8 cellular contexts compared by ENCODE assay signal in the genomic region with DNA sequence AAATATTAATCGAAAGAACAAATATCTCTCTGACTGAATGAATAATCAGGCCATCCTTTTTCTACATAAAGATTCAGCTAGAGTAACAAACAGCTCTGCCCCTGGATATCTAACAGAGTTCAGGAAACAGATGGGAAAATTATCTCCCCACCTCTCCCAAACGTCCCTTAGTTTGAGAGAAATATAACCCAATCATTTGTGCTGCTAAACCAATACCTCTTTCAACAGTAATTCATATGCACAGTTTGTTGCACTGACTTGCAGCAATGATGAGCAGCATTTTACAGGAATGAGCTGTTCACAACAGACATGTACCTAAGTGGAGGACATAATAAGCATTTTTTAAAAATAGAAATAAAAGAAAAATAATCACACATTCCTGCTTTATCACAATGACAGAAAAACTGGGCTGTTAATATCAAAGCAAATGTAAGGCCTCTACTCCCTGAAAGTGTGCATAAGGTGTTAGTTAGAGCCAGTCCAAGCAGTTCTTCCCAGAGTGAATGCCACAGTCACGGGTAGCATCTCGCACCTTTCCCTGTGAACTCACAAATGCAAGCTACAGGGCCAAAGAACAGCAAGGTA. TPM values are rescaled to one million over a fixed set of nuclear protein-coding genes. Genes with fewer than 3 reads are reported as not detected.
DNase-seq lines count a peak whose midpoint lies in the region; ATAC-seq and TF ChIP-seq lines count a peak whose summit lies in the region.

No MANE protein-coding gene starts in this region.

- TF ChIP-seq CTCF in astrocyte of the spinal cord (IDR thresholded peaks at IDR 0.05; ENCODE audit: low read depth, low read length), result no peak
- no peak for TF ChIP-seq CTCF in liver (IDR thresholded peaks at IDR 0.05; ENCODE audit: low read depth, low read length, missing input control)
- no peak for TF ChIP-seq CTCF in transverse colon (IDR thresholded peaks at IDR 0.05)

- TF ChIP-seq POLR2A in transverse colon (IDR thresholded peaks at IDR 0.05), result no peak

- peaks cover 2 to 30% (median 19%) of the 10 kb centered on the region in 4 donors for H3K4me1 ChIP-seq in liver (ENCODE audit: control insufficient read depth in 4 of 4, insufficient read depth in 4 of 4, low read length in 3 of 4)
- peaks cover 15 to 53% (median 23%) of the 10 kb centered on the region in 4 donors for H3K4me1 ChIP-seq in transverse colon

- H3K4me3 ChIP-seq in astrocyte of the spinal cord (ENCODE audit: low read depth, low read length), result peak overlapping the region; percentile 95
- H3K4me3 ChIP-seq in liver (ENCODE audit: low read depth in 1 of 3, low read length in 3 of 3), result peak overlapping the region; percentile 62 to 94 (median 93)
- peak overlapping the region; percentile 0 to 85 (median 77) for H3K4me3 ChIP-seq in transverse colon

- in situ Hi-C loops in astrocyte of the spinal cord (cut with HindIII; ENCODE audit: low sequenced_read_pairs) (no loop called here), transverse colon (cut with MboI; ENCODE audit: low pct_ligation_motif_present in 1 of 4, low pct_unique_long_range_greater_than_20kb in 1 of 4, low sequenced_read_pairs in 3 of 4) (loop anchor here in 2 of 4 donors (10.0 to 25.0 kb wide), 3 partner anchors 65 to 337 kb away; no protein-coding TSS in a partner anchor)

- DNase-seq in activated naive CD4-positive, alpha-beta T cell treated with anti-CD3 and anti-CD28 coated beads, Interleukin-2, amount 10 ng/mL, durations not matched to agents 7 days and 5 days, result no peak
- DNase-seq in activated naive CD4-positive, alpha-beta T cell treated with anti-CD3 and anti-CD28 coated beads, Interleukin-2, amount 50 U/mL, for 72 hours (ENCODE audit: low spot score in 2 of 2), result no peak
- DNase-seq in astrocyte of the spinal cord (ENCODE audit: low read depth, low spot score) (no peak), transverse colon (no peak), NCI-H1105 treated with DMSO at 0.1 percent for 48 hours (lab: John Stamatoyannopoulos, UW) (no peak), epidermal melanocyte (ENCODE audit: insufficient read length, low spot score) (no peak), AG20443 (ENCODE audit: low spot score) (no peak)

- H3K9me3 ChIP-seq in liver (ENCODE audit: control insufficient read depth in 4 of 4, low read length in 3 of 4), result no peaks in the 10 kb centered on the region
- no peaks in the 10 kb centered on the region for H3K9me3 ChIP-seq in transverse colon

- no peak overlapping the region for H3K27ac Mint-ChIP-seq in activated naive CD4-positive, alpha-beta T cell treated with anti-CD3 and anti-CD28 coated beads, Interleukin-2, amount 10 ng/mL, durations not matched to agents 7 days and 5 days
- H3K27ac Mint-ChIP-seq in activated naive CD4-positive, alpha-beta T cell treated with anti-CD3 and anti-CD28 coated beads, Interleukin-2, amount 50 U/mL, for 72 hours, result peak overlapping the region in 1 of 2 donors; percentile 94

- no peak for ATAC-seq in activated naive CD4-positive, alpha-beta T cell treated with anti-CD3 and anti-CD28 coated beads, Interleukin-2, amount 50 U/mL, for 72 hours

- H3K27ac ChIP-seq in liver (ENCODE audit: low read depth in 1 of 2, low read length in 2 of 2), result peak overlapping the region; percentile 97 to 98
- H3K27ac ChIP-seq in transverse colon, result peak overlapping the region; percentile 94 to 99 (median 96)

- 36% methylated on average over 4 of the region's 4 CpGs for WGBS in liver
- 52 to 54% methylated on average over 2 to 4 of the region's 4 CpGs for WGBS in transverse colon (ENCODE audit: low coverage in 1 of 2), 2 donors

- no peaks in the 10 kb centered on the region for H3K36me3 ChIP-seq in liver (ENCODE audit: control insufficient read depth in 4 of 4, insufficient read depth in 3 of 4, low read depth in 1 of 4, low read length in 3 of 4)
- H3K36me3 ChIP-seq in transverse colon, result no peaks in the 10 kb centered on the region

- intact Hi-C loops in transverse colon (cut with DNase I; ENCODE audit: low total_unique reads), result loop anchor here (5.0 kb wide), 1 partner anchor 82 kb away; no protein-coding TSS in a partner anchor

- peak overlapping the region; percentile 93 for H3K4me3 Mint-ChIP-seq in activated naive CD4-positive, alpha-beta T cell treated with anti-CD3 and anti-CD28 coated beads, Interleukin-2, amount 10 ng/mL, durations not matched to agents 7 days and 5 days

- no peaks in the 10 kb centered on the region for H3K27me3 Mint-ChIP-seq in activated naive CD4-positive, alpha-beta T cell treated with anti-CD3 and anti-CD28 coated beads, Interleukin-2, amount 10 ng/mL, durations not matched to agents 7 days and 5 days

- TF ChIP-seq RAD21 in liver (IDR thresholded peaks at IDR 0.05), result no peak

- H3K36me3 Mint-ChIP-seq in activated naive CD4-positive, alpha-beta T cell treated with anti-CD3 and anti-CD28 coated beads, Interleukin-2, amount 10 ng/mL, durations not matched to agents 7 days and 5 days, result peaks cover 18% of the 10 kb centered on the region
- H3K36me3 Mint-ChIP-seq in activated naive CD4-positive, alpha-beta T cell treated with anti-CD3 and anti-CD28 coated beads, Interleukin-2, amount 50 U/mL, for 72 hours, result peaks cover 17 to 18% of the 10 kb centered on the region in 2 donors

- H3K9ac ChIP-seq in liver (ENCODE audit: low read depth in 1 of 2, low read length in 2 of 2), result peak overlapping the region; percentile 5 to 43

- H3K9me3 Mint-ChIP-seq in activated naive CD4-positive, alpha-beta T cell treated with anti-CD3 and anti-CD28 coated beads, Interleukin-2, amount 10 ng/mL, durations not matched to agents 7 days and 5 days, result no peaks in the 10 kb centered on the region
- H3K9me3 Mint-ChIP-seq in activated naive CD4-positive, alpha-beta T cell treated with anti-CD3 and anti-CD28 coated beads, Interleukin-2, amount 50 U/mL, for 72 hours, result no peaks in the 10 kb centered on the region

- peaks cover 53% of the 10 kb centered on the region for H3K4me1 Mint-ChIP-seq in activated naive CD4-positive, alpha-beta T cell treated with anti-CD3 and anti-CD28 coated beads, Interleukin-2, amount 10 ng/mL, durations not matched to agents 7 days and 5 days

- CTCF ChIA-PET in activated naive CD4-positive, alpha-beta T cell treated with anti-CD3 and anti-CD28 coated beads, Interleukin-2, amount 10 ng/mL, durations not matched to agents 7 days and 5 days (lab: Charles Lee), result interaction anchor here (1.5 to 3.0 kb wide), 2 partner anchors 79 to 96 kb away, joined by 3 to 14 read pairs; no protein-coding TSS in a partner anchor

- H3K27me3 ChIP-seq in liver (ENCODE audit: control insufficient read depth in 4 of 4, insufficient read depth in 4 of 4, low read length in 3 of 4), result no peaks in the 10 kb centered on the region
- no peaks in the 10 kb centered on the region for H3K27me3 ChIP-seq in transverse colon

- TF ChIP-seq EP300 in transverse colon (IDR thresholded peaks at IDR 0.05; ENCODE audit: low read depth), result no peak

TF ChIP-seq in liver, 16 proteins besides CTCF, POLR2A, EP300 and RAD21:
- TF ChIP-seq, protein P1, sequence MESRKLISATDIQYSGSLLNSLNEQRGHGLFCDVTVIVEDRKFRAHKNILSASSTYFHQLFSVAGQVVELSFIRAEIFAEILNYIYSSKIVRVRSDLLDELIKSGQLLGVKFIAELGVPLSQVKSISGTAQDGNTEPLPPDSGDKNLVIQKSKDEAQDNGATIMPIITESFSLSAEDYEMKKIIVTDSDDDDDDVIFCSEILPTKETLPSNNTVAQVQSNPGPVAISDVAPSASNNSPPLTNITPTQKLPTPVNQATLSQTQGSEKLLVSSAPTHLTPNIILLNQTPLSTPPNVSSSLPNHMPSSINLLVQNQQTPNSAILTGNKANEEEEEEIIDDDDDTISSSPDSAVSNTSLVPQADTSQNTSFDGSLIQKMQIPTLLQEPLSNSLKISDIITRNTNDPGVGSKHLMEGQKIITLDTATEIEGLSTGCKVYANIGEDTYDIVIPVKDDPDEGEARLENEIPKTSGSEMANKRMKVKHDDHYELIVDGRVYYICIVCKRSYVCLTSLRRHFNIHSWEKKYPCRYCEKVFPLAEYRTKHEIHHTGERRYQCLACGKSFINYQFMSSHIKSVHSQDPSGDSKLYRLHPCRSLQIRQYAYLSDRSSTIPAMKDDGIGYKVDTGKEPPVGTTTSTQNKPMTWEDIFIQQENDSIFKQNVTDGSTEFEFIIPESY (IDR thresholded peaks at IDR 0.05), result no peak
- TF ChIP-seq RXRA (IDR thresholded peaks at IDR 0.05) (no peak), FOXA2 (IDR thresholded peaks at IDR 0.05) (no peak)
- TF ChIP-seq, protein P2, sequence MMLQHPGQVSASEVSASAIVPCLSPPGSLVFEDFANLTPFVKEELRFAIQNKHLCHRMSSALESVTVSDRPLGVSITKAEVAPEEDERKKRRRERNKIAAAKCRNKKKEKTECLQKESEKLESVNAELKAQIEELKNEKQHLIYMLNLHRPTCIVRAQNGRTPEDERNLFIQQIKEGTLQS (IDR thresholded peaks at IDR 0.05), result no peak
- TF ChIP-seq, protein P3, sequence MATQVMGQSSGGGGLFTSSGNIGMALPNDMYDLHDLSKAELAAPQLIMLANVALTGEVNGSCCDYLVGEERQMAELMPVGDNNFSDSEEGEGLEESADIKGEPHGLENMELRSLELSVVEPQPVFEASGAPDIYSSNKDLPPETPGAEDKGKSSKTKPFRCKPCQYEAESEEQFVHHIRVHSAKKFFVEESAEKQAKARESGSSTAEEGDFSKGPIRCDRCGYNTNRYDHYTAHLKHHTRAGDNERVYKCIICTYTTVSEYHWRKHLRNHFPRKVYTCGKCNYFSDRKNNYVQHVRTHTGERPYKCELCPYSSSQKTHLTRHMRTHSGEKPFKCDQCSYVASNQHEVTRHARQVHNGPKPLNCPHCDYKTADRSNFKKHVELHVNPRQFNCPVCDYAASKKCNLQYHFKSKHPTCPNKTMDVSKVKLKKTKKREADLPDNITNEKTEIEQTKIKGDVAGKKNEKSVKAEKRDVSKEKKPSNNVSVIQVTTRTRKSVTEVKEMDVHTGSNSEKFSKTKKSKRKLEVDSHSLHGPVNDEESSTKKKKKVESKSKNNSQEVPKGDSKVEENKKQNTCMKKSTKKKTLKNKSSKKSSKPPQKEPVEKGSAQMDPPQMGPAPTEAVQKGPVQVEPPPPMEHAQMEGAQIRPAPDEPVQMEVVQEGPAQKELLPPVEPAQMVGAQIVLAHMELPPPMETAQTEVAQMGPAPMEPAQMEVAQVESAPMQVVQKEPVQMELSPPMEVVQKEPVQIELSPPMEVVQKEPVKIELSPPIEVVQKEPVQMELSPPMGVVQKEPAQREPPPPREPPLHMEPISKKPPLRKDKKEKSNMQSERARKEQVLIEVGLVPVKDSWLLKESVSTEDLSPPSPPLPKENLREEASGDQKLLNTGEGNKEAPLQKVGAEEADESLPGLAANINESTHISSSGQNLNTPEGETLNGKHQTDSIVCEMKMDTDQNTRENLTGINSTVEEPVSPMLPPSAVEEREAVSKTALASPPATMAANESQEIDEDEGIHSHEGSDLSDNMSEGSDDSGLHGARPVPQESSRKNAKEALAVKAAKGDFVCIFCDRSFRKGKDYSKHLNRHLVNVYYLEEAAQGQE (IDR thresholded peaks at IDR 0.05), result no peak

RNA-seq across cellular contexts. Expression of a gene that starts 2.3 kb away (rescaled TPM):
- 10 to 100 TPM; 20.2 to 27.1 TPM for total RNA-seq in activated naive CD4-positive, alpha-beta T cell treated with anti-CD3 and anti-CD28 coated beads, Interleukin-2, amount 50 U/mL, for 72 hours
- total RNA-seq in liver, result 10 to 100 TPM; 12.9 to 16.6 TPM
- 1 to 10 TPM; 6.7 to 7.0 TPM for polyA plus RNA-seq in liver
- 10 to 100 TPM; 16.4 to 37.0 (median 19.9) TPM for total RNA-seq in transverse colon
